ENCODE assay signal across 20 cellular contexts in genomic region chr6:112149236-112149635, GRCh38.
DNase-seq lines count a peak whose midpoint lies in the region; ATAC-seq and TF ChIP-seq lines count a peak whose summit lies in the region.
"Had no signal": no experiment of that assay in that cellular context is flagged by ENCODE, and none has a peak within 500 bp of the region (broad histone marks: within the 10 kb centered on the region; RNA-seq: fewer than 3 reads in every experiment).

No MANE protein-coding gene starts in this region.

- POLR2A ChIA-PET in MCF 10A (lab: Yijun Ruan, JAX) = no interaction called here

- H3K9ac ChIP-seq in mammary epithelial cell (ENCODE audit: insufficient read depth, low read length) = no peak overlapping the region

- H3K27ac ChIP-seq in breast epithelium (peak overlapping the region; percentile 33 to 72), mammary epithelial cell (ENCODE audit: insufficient read depth, low read depth, low read length) (no peak overlapping the region), muscle layer of duodenum (ENCODE audit: low read length) (peak overlapping the region; percentile 42), urinary bladder (ENCODE audit: low read depth) (peak overlapping the region; percentile 90)
- H3K27ac ChIP-seq: A549, epithelial cell of prostate had no signal

- H3K4me3 ChIP-seq in breast epithelium = no peak overlapping the region
- H3K4me3 ChIP-seq in mammary epithelial cell (replicated peaks in 1 of 3; ENCODE audit: insufficient read depth in 1 of 3, low read depth in 2 of 3, low read length in 3 of 3) = no peak overlapping the region
- no peak overlapping the region for H3K4me3 ChIP-seq in muscle layer of duodenum (ENCODE audit: low read depth in 1 of 2, low read length in 2 of 2)
- H3K4me3 ChIP-seq in urinary bladder (ENCODE audit: low read depth, low read length) = no peak overlapping the region
- H3K4me3 ChIP-seq: A549, MG63 had no signal

- H3K27ac Mint-ChIP-seq in MCF 10A (ENCODE audit: low read depth, unreplicated experiment) = no peak overlapping the region
- H3K27ac Mint-ChIP-seq: CD4-positive, alpha-beta T cell had no signal

- no peaks in the 10 kb centered on the region for H3K27me3 Mint-ChIP-seq in MCF 10A (ENCODE audit: insufficient read depth, unreplicated experiment)

- no peaks in the 10 kb centered on the region for H3K79me2 ChIP-seq in mammary epithelial cell (ENCODE audit: insufficient read depth, low read length)

- CTCF ChIA-PET in MCF 10A (lab: Yijun Ruan, JAX) = interaction anchor here (0.6 kb wide), 2 partner anchors 10 to 14 kb away, joined by 5 to 9 read pairs; no protein-coding TSS in a partner anchor
- CTCF ChIA-PET in mammary epithelial cell (lab: Charles Lee; ENCODE audit: low non-redundant PET) = no interaction called here

- H2AFZ ChIP-seq in mammary epithelial cell (ENCODE audit: low read depth, low read length) = no peak overlapping the region

- no peaks in the 10 kb centered on the region for H3K4me1 ChIP-seq in breast epithelium
- peaks cover 2% of the 10 kb centered on the region for H3K4me1 ChIP-seq in mammary epithelial cell (ENCODE audit: insufficient read depth, low read length)
- peaks cover 0 to 21% of the 10 kb centered on the region in 2 donors for H3K4me1 ChIP-seq in muscle layer of duodenum (ENCODE audit: control insufficient read depth in 1 of 2, insufficient read depth in 2 of 2, low read length in 2 of 2)
- H3K4me1 ChIP-seq in urinary bladder (ENCODE audit: insufficient read depth) = no peaks in the 10 kb centered on the region

- no peaks in the 10 kb centered on the region for H3K9me3 Mint-ChIP-seq in MCF 10A (ENCODE audit: unreplicated experiment)
- H3K9me3 Mint-ChIP-seq: CD4-positive, alpha-beta T cell had no signal

- in situ Hi-C loops in mammary epithelial cell (cut with MboI; ENCODE audit: low sequenced_read_pairs in 2 of 2) = no loop called here

- peaks cover 3% of the 10 kb centered on the region for H3K4me1 Mint-ChIP-seq in MCF 10A (ENCODE audit: insufficient read depth, unreplicated experiment)

- intact Hi-C loops in breast epithelium (cut with DNase I; ENCODE audit: low total_unique reads) (no loop called here), MCF 10A (cut with micrococcal nuclease) (no loop called here), mammary epithelial cell (cut with micrococcal nuclease) (no loop called here)

- no peaks in the 10 kb centered on the region for H3K9me3 ChIP-seq in breast epithelium
- no peaks in the 10 kb centered on the region for H3K9me3 ChIP-seq in mammary epithelial cell (replicated peaks; ENCODE audit: insufficient read depth, low read length)
- H3K9me3 ChIP-seq in muscle layer of duodenum (ENCODE audit: control insufficient read depth in 1 of 2, low read length in 2 of 2) = no peaks in the 10 kb centered on the region
- H3K9me3 ChIP-seq: A549, MG63 had no signal

- BruUV-seq in MCF 10A (replicated peaks; lab: Mats Ljungman, UMichigan) (no TSS peak), mammary epithelial cell (replicated peaks; lab: Mats Ljungman, UMichigan) (no TSS peak)

- DNase-seq in breast epithelium (ENCODE audit: low spot score in 2 of 2) (no peak), MCF 10A (ENCODE audit: unreplicated experiment) (no peak), mammary epithelial cell (peak; percentile 15), NCI-H1048 (lab: John Stamatoyannopoulos, UW) (no peak)
- DNase-seq in stimulated activated CD4-positive, alpha-beta T cell treated with anti-CD3 and anti-CD28 coated beads, Interleukin-4, amount 100 ng/mL, for 1 hour = no peak
- DNase-seq: activated gamma-delta T cell treated with Interleukin-2 at 50 U/mL for 16 hours; aorta; CD4-positive, alpha-beta T cell; cortex of kidney; GOT3; MG63; NCI-H526 treated with DMSO at 0.1 percent for 48 hours; PC-3; stimulated activated CD4-positive, alpha-beta T cell treated with anti-CD3 and anti-CD28 coated beads, Interleukin-15, amount 100 ng/mL, for 24 hours; SW 1271 had no signal

- no peak for TF ChIP-seq POLR2A in breast epithelium (IDR thresholded peaks at IDR 0.05)

- H3K36me3 ChIP-seq in breast epithelium (no peaks in the 10 kb centered on the region), mammary epithelial cell (ENCODE audit: insufficient read depth, low read length) (no peaks in the 10 kb centered on the region), muscle layer of duodenum (ENCODE audit: control insufficient read depth in 1 of 2, insufficient read depth in 2 of 2, low read length in 2 of 2) (peaks cover 21 to 26% of the 10 kb centered on the region in 2 donors), urinary bladder (ENCODE audit: insufficient read depth) (no peaks in the 10 kb centered on the region)

- no peak overlapping the region for H3K4me3 Mint-ChIP-seq in MCF 10A (ENCODE audit: unreplicated experiment)
- H3K4me3 Mint-ChIP-seq: CD4-positive, alpha-beta T cell had no signal

- no peaks in the 10 kb centered on the region for H4K20me1 ChIP-seq in mammary epithelial cell (ENCODE audit: insufficient read depth, low read length)

- no CpG with 5 or more reads among the region's 1 CpG for WGBS in mammary epithelial cell (ENCODE audit: low coverage, missing lambda C conversion rate)
- 40% methylated on average over 1 of the region's 1 CpG for WGBS in urinary bladder

- no peaks in the 10 kb centered on the region for H3K27me3 ChIP-seq in breast epithelium
- peaks cover 1% of the 10 kb centered on the region for H3K27me3 ChIP-seq in mammary epithelial cell (ENCODE audit: insufficient read depth, low read length)
- H3K27me3 ChIP-seq in muscle layer of duodenum (ENCODE audit: low read depth, low read length) = no peaks in the 10 kb centered on the region
- H3K27me3 ChIP-seq: MG63 had no signal

- no peaks in the 10 kb centered on the region for H3K36me3 Mint-ChIP-seq in MCF 10A (ENCODE audit: insufficient read depth, unreplicated experiment)

- dilution Hi-C loops in mammary epithelial cell (cut with HindIII; ENCODE audit: low sequenced_read_pairs) = no loop called here

- no peak for ATAC-seq in GM21390 (IDR thresholded peaks at IDR 0.05; ENCODE audit: unreplicated experiment)
- ATAC-seq: A549, PC-3 had no signal

- H3K4me2 ChIP-seq in mammary epithelial cell (ENCODE audit: insufficient read depth, low read depth, low read length) = no peak overlapping the region
- H3K4me2 ChIP-seq: A549 had no signal

- no peak for TF ChIP-seq CTCF in breast epithelium (IDR thresholded peaks at IDR 0.05)
- TF ChIP-seq CTCF in MCF 10A (IDR thresholded peaks at IDR 0.05; ENCODE audit: unreplicated experiment) = no peak
- no peak for TF ChIP-seq CTCF in mammary epithelial cell (conservative IDR thresholded peaks at IDR 0.05 in 1 of 2, IDR thresholded peaks at IDR 0.05 in 1 of 2; ENCODE audit: extremely low read depth in 1 of 2, insufficient read depth in 1 of 2, low read depth in 1 of 2, low read length in 2 of 2)
